In the genomic region with DNA sequence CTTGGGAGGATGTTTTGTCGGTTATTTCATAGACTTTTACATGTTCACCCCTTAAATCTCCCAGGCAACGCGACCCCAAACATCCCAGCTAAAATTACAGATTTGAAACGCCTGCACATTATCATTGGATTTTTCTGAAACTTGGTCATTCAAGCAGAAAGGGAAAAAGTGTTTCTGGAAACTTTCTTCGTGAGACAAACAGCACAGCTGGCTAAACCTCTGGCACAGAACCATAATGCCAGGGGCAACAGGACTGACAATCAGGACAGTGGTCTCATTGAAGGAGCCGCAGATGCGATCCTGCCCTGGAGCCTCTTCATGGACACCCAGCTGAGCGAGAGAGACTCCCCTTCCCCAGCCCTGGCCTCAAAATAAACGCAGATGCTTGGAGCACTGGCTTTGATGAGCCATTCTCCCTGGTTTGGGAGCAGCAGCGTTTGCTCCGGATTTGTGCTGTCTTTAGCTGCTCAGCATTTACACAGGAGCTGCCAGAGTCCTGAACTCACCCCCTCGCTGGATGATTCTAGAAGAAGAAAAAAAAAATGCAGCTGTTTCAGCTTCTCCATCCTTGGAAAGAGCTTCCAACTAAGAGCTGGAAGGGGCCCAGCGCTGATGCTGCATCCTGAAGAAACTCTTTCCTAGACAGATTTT, we compare ENCODE assay signal across 1 cellular context.
TF ChIP-seq lines count a peak whose summit lies in the region.

No MANE protein-coding gene starts in this region.

TF ChIP-seq in H1, 55 proteins besides CTCF, POLR2A, EP300 and RAD21:
- TF ChIP-seq BRCA1 (IDR thresholded peaks at IDR 0.05; ENCODE audit: low read depth, low read length) (no peak), KDM4A (IDR thresholded peaks at IDR 0.05; ENCODE audit: low read depth, low read length, severe bottlenecking) (no peak), SIX5 (IDR thresholded peaks at IDR 0.05; ENCODE audit: low read depth, low read length) (no peak), CHD2 (IDR thresholded peaks at IDR 0.05; ENCODE audit: low read length) (no peak), POLR2AphosphoS5 (IDR thresholded peaks at IDR 0.05; ENCODE audit: low read depth, low read length) (no peak), KDM1A (IDR thresholded peaks at IDR 0.05; ENCODE audit: borderline replicate concordance, low read length) (no peak)
- TF ChIP-seq, protein P1, sequence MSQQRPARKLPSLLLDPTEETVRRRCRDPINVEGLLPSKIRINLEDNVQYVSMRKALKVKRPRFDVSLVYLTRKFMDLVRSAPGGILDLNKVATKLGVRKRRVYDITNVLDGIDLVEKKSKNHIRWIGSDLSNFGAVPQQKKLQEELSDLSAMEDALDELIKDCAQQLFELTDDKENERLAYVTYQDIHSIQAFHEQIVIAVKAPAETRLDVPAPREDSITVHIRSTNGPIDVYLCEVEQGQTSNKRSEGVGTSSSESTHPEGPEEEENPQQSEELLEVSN (IDR thresholded peaks at IDR 0.05) = no peak
- TF ChIP-seq, protein P2, sequence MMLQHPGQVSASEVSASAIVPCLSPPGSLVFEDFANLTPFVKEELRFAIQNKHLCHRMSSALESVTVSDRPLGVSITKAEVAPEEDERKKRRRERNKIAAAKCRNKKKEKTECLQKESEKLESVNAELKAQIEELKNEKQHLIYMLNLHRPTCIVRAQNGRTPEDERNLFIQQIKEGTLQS (IDR thresholded peaks at IDR 0.05; ENCODE audit: insufficient read depth, low read depth, low read length) = no peak
